Comparison of ENCODE assay signal across 6 cellular contexts in genomic region chr5:141681295-141681694, GRCh38. TPM values are rescaled to one million over a fixed set of nuclear protein-coding genes. Genes with fewer than 3 reads are reported as not detected.
DNase-seq lines count a peak whose midpoint lies in the region; ATAC-seq and TF ChIP-seq lines count a peak whose summit lies in the region.

No MANE protein-coding gene starts in this region.

- H3K27me3 Mint-ChIP-seq in T-helper 17 cell: no peaks in the 10 kb centered on the region

- H3K4me3 ChIP-seq in esophagus squamous epithelium (peak overlapping the region; percentile 50 to 77 (median 59)), spleen (peak overlapping the region; percentile 31 to 68 (median 45))

- H3K27ac Mint-ChIP-seq in T-helper 17 cell: no peak overlapping the region

- no peaks in the 10 kb centered on the region for H3K27me3 ChIP-seq in esophagus squamous epithelium
- no peaks in the 10 kb centered on the region for H3K27me3 ChIP-seq in spleen (replicated peaks in 1 of 7)

- H3K36me3 ChIP-seq in esophagus squamous epithelium: no peaks in the 10 kb centered on the region
- peaks cover 0 to 23% (median 0%) of the 10 kb centered on the region in 6 donors for H3K36me3 ChIP-seq in spleen

- H3K4me1 ChIP-seq in esophagus squamous epithelium (peaks cover 17 to 48% (median 18%) of the 10 kb centered on the region in 3 donors), spleen (peaks cover 12 to 57% (median 42%) of the 10 kb centered on the region in 6 donors)

- peak overlapping the region; percentile 81 to 93 (median 86) for H3K27ac ChIP-seq in esophagus squamous epithelium
- H3K27ac ChIP-seq in spleen: peak overlapping the region; percentile 46 to 94 (median 87)

- H3K4me3 Mint-ChIP-seq in T-helper 17 cell: peak overlapping the region; percentile 86

- no peak for ATAC-seq in T-helper 17 cell
- ATAC-seq in GM21737 (IDR thresholded peaks at IDR 0.05; ENCODE audit: unreplicated experiment): no peak

- peaks cover 23% of the 10 kb centered on the region for H3K4me1 Mint-ChIP-seq in T-helper 17 cell

- DNase-seq in T-helper 17 cell (no peak), esophagus squamous epithelium (lab: John Stamatoyannopoulos, UW) (no peak), spleen (no peak), NCI-H345 treated with DMSO at 0.1 percent for 48 hours (lab: John Stamatoyannopoulos, UW; ENCODE audit: unreplicated experiment) (no peak)
- no peak for DNase-seq in stimulated activated CD8-positive, alpha-beta memory T cell treated with anti-CD3 and anti-CD28 coated beads, Interleukin-4, amount 100 ng/mL, for 48 hours

- TF ChIP-seq POLR2A in esophagus squamous epithelium (IDR thresholded peaks at IDR 0.05): no peak
- TF ChIP-seq POLR2A in spleen (IDR thresholded peaks at IDR 0.05): no peak

- 50 to 70% methylated on average over 1 to 2 of the region's 2 CpGs for WGBS in esophagus squamous epithelium, 2 donors
- WGBS in spleen, 5 donors: 65 to 81% (median 72%) methylated on average over 2 of the region's 2 CpGs

- no peaks in the 10 kb centered on the region for H3K36me3 Mint-ChIP-seq in T-helper 17 cell (ENCODE audit: low read depth)

- intact Hi-C loops in esophagus squamous epithelium (cut with DNase I) (no loop called here), spleen (cut with DNase I; ENCODE audit: low total_unique reads) (no loop called here)

- TF ChIP-seq CTCF in esophagus squamous epithelium (IDR thresholded peaks at IDR 0.05) (no peak), spleen (IDR thresholded peaks at IDR 0.05 in 8 of 11, conservative IDR thresholded peaks at IDR 0.05 in 3 of 11) (no peak)

- H3K9me3 ChIP-seq in T-helper 17 cell (ENCODE audit: control insufficient read depth, low read length, poor library complexity, severe bottlenecking) (no peaks in the 10 kb centered on the region), esophagus squamous epithelium (no peaks in the 10 kb centered on the region), spleen (no peaks in the 10 kb centered on the region)

RNA-seq across cellular contexts. Expression of gene ARAP3, which starts 0.7 kb away (rescaled TPM):
- 1 to 10 TPM; 1.3 to 3.2 TPM for total RNA-seq in T-helper 17 cell
- total RNA-seq in esophagus squamous epithelium: 1 to 10 TPM; 1.1 to 5.9 (median 2.4) TPM
- 10 to 100 TPM; 11.9 to 31.2 (median 19.3) TPM for total RNA-seq in spleen
- polyA plus RNA-seq in spleen: 10 to 100 TPM in 2 of 3 donors, 1 to 10 TPM in 1; 4.0 to 14.6 (median 12.8) TPM

RNA-seq across cellular contexts. Expression of gene FCHSD1, which starts 30.1 kb away (rescaled TPM):
- 10 to 100 TPM; 77.6 to 82.2 TPM for total RNA-seq in T-helper 17 cell
- 10 to 100 TPM in 2 of 4 donors, 1 to 10 TPM in 2; 6.0 to 27.7 (median 10.4) TPM for total RNA-seq in esophagus squamous epithelium
- total RNA-seq in spleen: 10 to 100 TPM; 34.9 to 67.3 (median 47.9) TPM
- 10 to 100 TPM; 20.4 to 37.6 (median 35.0) TPM for polyA plus RNA-seq in spleen

RNA-seq across cellular contexts. Expression of gene RELL2, which starts 44.5 kb away (rescaled TPM):
- total RNA-seq in T-helper 17 cell: 10 to 100 TPM; 17.2 to 17.8 TPM
- 10 to 100 TPM in 1 of 4 donors, 1 to 10 TPM in 3; 4.3 to 10.4 (median 6.4) TPM for total RNA-seq in esophagus squamous epithelium
- 10 to 100 TPM in 3 of 7 donors, 1 to 10 TPM in 4; 8.7 to 12.8 (median 9.9) TPM for total RNA-seq in spleen
- polyA plus RNA-seq in spleen: 10 to 100 TPM; 13.7 to 26.2 (median 25.1) TPM

RNA-seq across cellular contexts. Expression of gene HDAC3, which starts 44.6 kb away (rescaled TPM):
- 10 to 100 TPM; 67.7 to 79.2 TPM for total RNA-seq in T-helper 17 cell
- 10 to 100 TPM; 33.0 to 60.8 (median 40.4) TPM for total RNA-seq in esophagus squamous epithelium
- total RNA-seq in spleen: 10 to 100 TPM; 51.1 to 71.3 (median 60.7) TPM
- polyA plus RNA-seq in spleen: 100 to 1,000 TPM in 1 of 3 donors, 10 to 100 TPM in 2; 66.3 to 108 (median 89.3) TPM
